In the genomic region with DNA sequence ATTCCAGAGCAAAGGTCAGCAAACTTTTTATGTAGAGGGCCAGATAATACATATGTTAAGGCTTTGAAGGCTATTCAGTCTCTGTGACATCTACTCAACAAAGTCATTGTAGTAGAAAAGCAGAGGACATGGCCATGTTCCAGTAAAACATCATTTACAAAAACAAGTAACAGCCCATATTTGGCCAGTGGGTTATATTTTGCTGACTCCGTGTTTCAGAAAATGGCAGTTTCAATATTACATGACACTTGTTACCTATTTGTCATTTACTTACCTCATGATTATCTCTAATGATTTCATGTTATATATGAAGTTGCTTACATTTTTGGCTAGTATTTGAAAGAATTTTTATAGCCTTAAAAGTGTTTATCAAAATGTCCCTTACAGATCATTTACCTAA, we compare ENCODE assay signal across 1 cellular context.
TF ChIP-seq lines count a peak whose summit lies in the region.

No MANE protein-coding gene starts in this region.

TF ChIP-seq in K562, 482 proteins besides CTCF, POLR2A, EP300 and RAD21 (continued from another document):
- TF ChIP-seq ZBTB1 (CRISPR knock-in tag; IDR thresholded peaks at IDR 0.05; ENCODE audit: borderline replicate concordance, low read depth) = no peak
- TF ChIP-seq ZNF384 (IDR thresholded peaks at IDR 0.05; ENCODE audit: low read depth, low read length) = no peak
- no peak for TF ChIP-seq IRF2 (CRISPR knock-in tag; IDR thresholded peaks at IDR 0.05)
- peak; percentile 50 for TF ChIP-seq MAFF (IDR thresholded peaks at IDR 0.05; ENCODE audit: low read length)
- peak; percentile 27; the same call in 1 of the 2 replicates for TF ChIP-seq MAFG (tag; conservative IDR thresholded peaks at IDR 0.05)
- TF ChIP-seq, protein P1, sequence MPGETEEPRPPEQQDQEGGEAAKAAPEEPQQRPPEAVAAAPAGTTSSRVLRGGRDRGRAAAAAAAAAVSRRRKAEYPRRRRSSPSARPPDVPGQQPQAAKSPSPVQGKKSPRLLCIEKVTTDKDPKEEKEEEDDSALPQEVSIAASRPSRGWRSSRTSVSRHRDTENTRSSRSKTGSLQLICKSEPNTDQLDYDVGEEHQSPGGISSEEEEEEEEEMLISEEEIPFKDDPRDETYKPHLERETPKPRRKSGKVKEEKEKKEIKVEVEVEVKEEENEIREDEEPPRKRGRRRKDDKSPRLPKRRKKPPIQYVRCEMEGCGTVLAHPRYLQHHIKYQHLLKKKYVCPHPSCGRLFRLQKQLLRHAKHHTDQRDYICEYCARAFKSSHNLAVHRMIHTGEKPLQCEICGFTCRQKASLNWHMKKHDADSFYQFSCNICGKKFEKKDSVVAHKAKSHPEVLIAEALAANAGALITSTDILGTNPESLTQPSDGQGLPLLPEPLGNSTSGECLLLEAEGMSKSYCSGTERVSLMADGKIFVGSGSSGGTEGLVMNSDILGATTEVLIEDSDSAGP (CRISPR knock-in tag; IDR thresholded peaks at IDR 0.05) = no peak
- TF ChIP-seq GTF2F1 (IDR thresholded peaks at IDR 0.05; ENCODE audit: low read depth, low read length) = no peak
- TF ChIP-seq FOS (IDR thresholded peaks at IDR 0.05; ENCODE audit: extremely low read depth, insufficient read length) = no peak
- peak; percentile 65 for TF ChIP-seq C11orf30 (IDR thresholded peaks at IDR 0.05; ENCODE audit: low read depth)
- no peak for TF ChIP-seq ARNT (IDR thresholded peaks at IDR 0.05)
- TF ChIP-seq MAFK (IDR thresholded peaks at IDR 0.05; ENCODE audit: low read length) = peak; percentile 44; the same call in 1 of the 2 replicates
- TF ChIP-seq SRSF1 (IDR thresholded peaks at IDR 0.05; ENCODE audit: low read depth, low read length) = no peak
- no peak for TF ChIP-seq NR2F6 (CRISPR knock-in tag; IDR thresholded peaks at IDR 0.05)
- TF ChIP-seq, protein P2, sequence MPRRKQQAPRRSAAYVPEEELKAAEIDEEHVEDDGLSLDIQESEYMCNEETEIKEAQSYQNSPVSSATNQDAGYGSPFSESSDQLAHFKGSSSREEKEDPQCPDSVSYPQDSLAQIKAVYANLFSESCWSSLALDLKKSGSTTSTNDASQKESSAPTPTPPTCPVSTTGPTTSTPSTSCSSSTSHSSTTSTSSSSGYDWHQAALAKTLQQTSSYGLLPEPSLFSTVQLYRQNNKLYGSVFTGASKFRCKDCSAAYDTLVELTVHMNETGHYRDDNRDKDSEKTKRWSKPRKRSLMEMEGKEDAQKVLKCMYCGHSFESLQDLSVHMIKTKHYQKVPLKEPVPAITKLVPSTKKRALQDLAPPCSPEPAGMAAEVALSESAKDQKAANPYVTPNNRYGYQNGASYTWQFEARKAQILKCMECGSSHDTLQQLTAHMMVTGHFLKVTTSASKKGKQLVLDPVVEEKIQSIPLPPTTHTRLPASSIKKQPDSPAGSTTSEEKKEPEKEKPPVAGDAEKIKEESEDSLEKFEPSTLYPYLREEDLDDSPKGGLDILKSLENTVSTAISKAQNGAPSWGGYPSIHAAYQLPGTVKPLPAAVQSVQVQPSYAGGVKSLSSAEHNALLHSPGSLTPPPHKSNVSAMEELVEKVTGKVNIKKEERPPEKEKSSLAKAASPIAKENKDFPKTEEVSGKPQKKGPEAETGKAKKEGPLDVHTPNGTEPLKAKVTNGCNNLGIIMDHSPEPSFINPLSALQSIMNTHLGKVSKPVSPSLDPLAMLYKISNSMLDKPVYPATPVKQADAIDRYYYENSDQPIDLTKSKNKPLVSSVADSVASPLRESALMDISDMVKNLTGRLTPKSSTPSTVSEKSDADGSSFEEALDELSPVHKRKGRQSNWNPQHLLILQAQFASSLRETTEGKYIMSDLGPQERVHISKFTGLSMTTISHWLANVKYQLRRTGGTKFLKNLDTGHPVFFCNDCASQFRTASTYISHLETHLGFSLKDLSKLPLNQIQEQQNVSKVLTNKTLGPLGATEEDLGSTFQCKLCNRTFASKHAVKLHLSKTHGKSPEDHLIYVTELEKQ (CRISPR knock-in tag; IDR thresholded peaks at IDR 0.05) = no peak
- no peak for TF ChIP-seq ZNF764 (CRISPR knock-in tag; IDR thresholded peaks at IDR 0.05; ENCODE audit: low read depth)
- TF ChIP-seq ZFP30 (CRISPR knock-in tag; IDR thresholded peaks at IDR 0.05; ENCODE audit: borderline replicate concordance) = no peak
